In genomic region chr10:45786217-45786616, GRCh38 we compare ENCODE assay signal across 4 cellular contexts. TPM values are rescaled to one million over a fixed set of nuclear protein-coding genes. Genes with fewer than 3 reads are reported as not detected.
DNase-seq lines count a peak whose midpoint lies in the region; ATAC-seq and TF ChIP-seq lines count a peak whose summit lies in the region.
"Not testable (repeated sequence)": the region's sequence is repeated elsewhere in the genome, so short reads cannot be mapped to it uniquely, and the experiment has no call there.

No MANE protein-coding gene starts in this region.

- H3K4me3 Mint-ChIP-seq in HFFc6: not testable (repeated sequence)

- H3K27ac Mint-ChIP-seq in HFFc6: not testable (repeated sequence)

- not testable (repeated sequence) for H3K9me3 ChIP-seq in adrenal gland (replicated peaks in 1 of 3)

- TF ChIP-seq CTCF in HFFc6 (IDR thresholded peaks at IDR 0.05); adrenal gland (IDR thresholded peaks at IDR 0.05); brain microvascular endothelial cell (IDR thresholded peaks at IDR 0.05; ENCODE audit: low read depth, low read length, missing control alignments): not testable (repeated sequence)

- not testable (repeated sequence) for H3K4me1 Mint-ChIP-seq in HFFc6 (ENCODE audit: low read depth)

- whole genome bisulfite sequencing in adrenal gland, 4 donors: 28 to 44% (median 43%) methylated on average over 1 of the region's 1 CpG; no CpG with 5 or more reads in 1 of the 4 donors

- H3K9me3 Mint-ChIP-seq in HFFc6: not testable (repeated sequence)

- H3K27me3 Mint-ChIP-seq in HFFc6 (ENCODE audit: insufficient read depth): not testable (repeated sequence)

- DNase-seq in HFFc6: peak; percentile 64
- DNase-seq in adrenal gland: peak in 4 of 7 donors; percentile 27 to 58 (median 38)
- peak; percentile 41 for DNase-seq in brain microvascular endothelial cell

- not testable (repeated sequence) for H3K27ac ChIP-seq in adrenal gland, brain microvascular endothelial cell

- ATAC-seq in SK-N-SH treated with all-trans-retinoic acid at 6 μM for 48 hours: peak; percentile 46; the same call in 2 of the 3 replicates

- H3K36me3 Mint-ChIP-seq in HFFc6 (ENCODE audit: low read depth): not testable (repeated sequence)

- peaks cover 0 to 15% of the 10 kb centered on the region in 2 donors for H3K36me3 ChIP-seq in adrenal gland (replicated peaks in 1 of 2)
- H3K36me3 ChIP-seq in brain microvascular endothelial cell (replicated peaks): not testable (repeated sequence)

- not testable (repeated sequence) for H3K4me3 ChIP-seq in adrenal gland; brain microvascular endothelial cell (ENCODE audit: low read depth, low read length)

- not testable (repeated sequence) for H3K27me3 ChIP-seq in adrenal gland; brain microvascular endothelial cell (replicated peaks)

- intact Hi-C loops in adrenal gland (cut with DNase I): not testable (repeated sequence)

- in situ Hi-C loops in brain microvascular endothelial cell (cut with HindIII; ENCODE audit: low pct_ligation_motif_present, low sequenced_read_pairs): not testable (repeated sequence)

- not testable (repeated sequence) for H3K4me1 ChIP-seq in adrenal gland (replicated peaks in 1 of 2)

- TF ChIP-seq POLR2A in adrenal gland (IDR thresholded peaks at IDR 0.05): not testable (repeated sequence)

RNA-seq across cellular contexts. Expression of gene WASHC2C, which starts 59.2 kb away (rescaled TPM):
- 10 to 100 TPM; 28.3 to 44.5 (median 34.1) TPM for total RNA-seq in HFFc6 (2021; fragmentation: NEBNext Ultra II Directional; extraction: Animal tissue kit (Norgen Biotek cat#: 25700))
- 10 to 100 TPM; 24.5 to 60.6 (median 41.0) TPM for total RNA-seq in adrenal gland
- polyA plus RNA-seq in adrenal gland: 10 to 100 TPM; 35.4 to 41.0 (median 37.3) TPM
